In genomic region chr13:66778461-66778860, GRCh38 we compare ENCODE assay signal across 27 cellular contexts.
"Had no signal": no experiment of that assay in that cellular context is flagged by ENCODE, and none has a peak within 500 bp of the region (broad histone marks: within the 10 kb centered on the region; RNA-seq: fewer than 3 reads in every experiment).

No MANE protein-coding gene starts in this region.

- H3K36me3 ChIP-seq: left ventricle myocardium inferior, uterus had no signal

- H3K27ac ChIP-seq: body of pancreas, left ventricle myocardium inferior, uterus had no signal

- H3K4me1 ChIP-seq: body of pancreas, left ventricle myocardium inferior, uterus had no signal

- H3K4me3 ChIP-seq: body of pancreas, left ventricle myocardium inferior, lung, mucosa of descending colon, uterus had no signal

- FAIRE-seq: small intestine had no signal

- DNase-seq: activated CD4-positive, alpha-beta T cell treated with anti-CD3 and anti-CD28 coated beads, Interleukin-2, amount 50 U/mL, for 1 hour; activated CD8-positive, alpha-beta T cell treated with anti-CD3 and anti-CD28 coated beads for 36 hours; activated T-cell treated with anti-CD3 and anti-CD28 coated beads, Interleukin-2, amount 50 U/mL, for 4 hours; aorta; body of pancreas; central memory CD4-positive, alpha-beta T cell; foreskin melanocyte; islet precursor cell; left ventricle myocardium inferior; mucosa of descending colon; posterior cingulate gyrus; small intestine; stimulated activated CD4-positive, alpha-beta T cell treated with anti-CD3 and anti-CD28 coated beads, Interleukin-1b, Interleukin-23, amount 100 ng/mL, for 48 hours; stimulated activated CD4-positive, alpha-beta T cell treated with anti-CD3 and anti-CD28 coated beads, Interleukin-4, amount 100 ng/mL, for 4 hours; stimulated activated CD8-positive, alpha-beta memory T cell treated with anti-CD3 and anti-CD28 coated beads, Interleukin-4, amount 100 ng/mL, for 48 hours; stimulated activated naive CD8-positive, alpha-beta T cell treated with anti-CD3 and anti-CD28 coated beads, Interleukin-15, amount 100 ng/mL, for 72 hours; substantia nigra; T-helper 17 cell; T1000; uterus had no signal

- H3K27me3 ChIP-seq: body of pancreas, uterus had no signal

- H3K9me3 ChIP-seq: body of pancreas, left ventricle myocardium inferior, mucosa of descending colon, uterus had no signal

- ATAC-seq: activated CD8-positive, alpha-beta T cell treated with anti-CD3 and anti-CD28 coated beads for 36 hours; activated naive CD4-positive, alpha-beta T cell treated with anti-CD3 and anti-CD28 coated beads, Interleukin-2, amount 50 U/mL, for 72 hours; activated T-cell treated with anti-CD3 and anti-CD28 coated beads, Interleukin-2, amount 50 U/mL, for 4 hours; activated T-helper 17 cell treated with anti-CD3 and anti-CD28 coated beads, Interleukin-2, amount 50 U/mL, for 72 hours; body of pancreas; mucosa of descending colon; natural killer cell treated with Interleukin-12 subunit alpha and Interleukin-12 subunit beta and Interleukin-15 and Interleukin-18, amount 100 ng/mL, for 72 hours; sciatic nerve; stimulated activated memory B cell treated with anti-CD40 and anti-IgM and Interleukin-4, amounts not matched to agents 10 μg/mL and 1 μg/mL and 100 μg/mL, for 72 hours; stimulated activated naive CD8-positive, alpha-beta T cell treated with anti-CD3 and anti-CD28 coated beads, Interleukin-15, amount 100 ng/mL, for 72 hours; T-helper 17 cell; WTC11 had no signal
